In genomic region chr15:60575995-60576394, GRCh38 we compare ENCODE assay signal across 1 cellular context.
TF ChIP-seq lines count a peak whose summit lies in the region.

No MANE protein-coding gene starts in this region.

TF ChIP-seq in HepG2, 621 proteins besides CTCF, POLR2A, EP300 and RAD21 (continued from another document and continues in another):
- no peak for TF ChIP-seq ZNF362 (CRISPR knock-in tag; IDR thresholded peaks at IDR 0.05; ENCODE audit: borderline replicate concordance)
- TF ChIP-seq ATF4 (CRISPR knock-in tag; IDR thresholded peaks at IDR 0.05): peak in 1 of 2 experiments; percentile 32; a peak in 1 of 4 replicates
- TF ChIP-seq HNRNPL (IDR thresholded peaks at IDR 0.05; ENCODE audit: low read depth, low read length): no peak
- TF ChIP-seq ZNF780A (CRISPR knock-in tag; IDR thresholded peaks at IDR 0.05): no peak
- TF ChIP-seq ATF5 (CRISPR knock-in tag; IDR thresholded peaks at IDR 0.05; ENCODE audit: low read depth): no peak
- TF ChIP-seq ZBTB20 (CRISPR knock-in tag; IDR thresholded peaks at IDR 0.05; ENCODE audit: borderline replicate concordance, low read depth): no peak
- no peak for TF ChIP-seq ZNF275 (CRISPR knock-in tag; IDR thresholded peaks at IDR 0.05; ENCODE audit: borderline replicate concordance)
- TF ChIP-seq NR2C2 (CRISPR knock-in tag; IDR thresholded peaks at IDR 0.05; ENCODE audit: borderline replicate concordance): no peak; the same call in 1 of the 2 replicates
- TF ChIP-seq PRDM10 (CRISPR knock-in tag; IDR thresholded peaks at IDR 0.05; ENCODE audit: low read depth): no peak
- TF ChIP-seq KMT2B (CRISPR knock-in tag; IDR thresholded peaks at IDR 0.05): no peak; the same call in 1 of the 2 replicates
- no peak for TF ChIP-seq ZNF142 (CRISPR knock-in tag; IDR thresholded peaks at IDR 0.05)
- no peak for TF ChIP-seq FUBP1 (CRISPR knock-in tag; IDR thresholded peaks at IDR 0.05; ENCODE audit: borderline replicate concordance)
- TF ChIP-seq TMF1 (CRISPR knock-in tag; IDR thresholded peaks at IDR 0.05; ENCODE audit: low read depth): no peak
- TF ChIP-seq KDM6A (CRISPR knock-in tag; IDR thresholded peaks at IDR 0.05; ENCODE audit: low read depth): no peak
- TF ChIP-seq HNF1B (CRISPR knock-in tag; IDR thresholded peaks at IDR 0.05): peak; percentile 49; the same call in 1 of the 2 replicates
- TF ChIP-seq ZSCAN20 (CRISPR knock-in tag; IDR thresholded peaks at IDR 0.05; ENCODE audit: borderline replicate concordance): no peak
- no peak for TF ChIP-seq ZNF784 (CRISPR knock-in tag; IDR thresholded peaks at IDR 0.05; ENCODE audit: borderline replicate concordance)
- no peak for TF ChIP-seq ZNF432 (CRISPR knock-in tag; IDR thresholded peaks at IDR 0.05; ENCODE audit: borderline replicate concordance)
- TF ChIP-seq SOX5 (CRISPR knock-in tag; IDR thresholded peaks at IDR 0.05; ENCODE audit: borderline replicate concordance): no peak
- TF ChIP-seq ZNF451 (CRISPR knock-in tag; IDR thresholded peaks at IDR 0.05): no peak
- TF ChIP-seq ZNF549 (CRISPR knock-in tag; IDR thresholded peaks at IDR 0.05): no peak
- TF ChIP-seq AGO2 (optimal IDR thresholded peaks at IDR 0.05; ENCODE audit: low read depth, low read length): no peak
- TF ChIP-seq ZNF619 (CRISPR knock-in tag; IDR thresholded peaks at IDR 0.05): no peak
- no peak for TF ChIP-seq ZNF232 (CRISPR knock-in tag; IDR thresholded peaks at IDR 0.05; ENCODE audit: borderline replicate concordance)
- no peak for TF ChIP-seq HDAC2 (CRISPR knock-in tag; IDR thresholded peaks at IDR 0.05)
- TF ChIP-seq SYNCRIP (IDR thresholded peaks at IDR 0.05; ENCODE audit: insufficient read depth, low read depth, low read length): no peak
- no peak for TF ChIP-seq SETDB1 (CRISPR knock-in tag; IDR thresholded peaks at IDR 0.05; ENCODE audit: borderline replicate concordance)
- TF ChIP-seq AFF4 (CRISPR knock-in tag; IDR thresholded peaks at IDR 0.05): no peak
- 0 out of 2 replicates have a peak, but pooled peaks have one; percentile 7 for TF ChIP-seq PPARG (CRISPR knock-in tag; conservative IDR thresholded peaks at IDR 0.05)
- no peak for TF ChIP-seq ATF1 (CRISPR knock-in tag; IDR thresholded peaks at IDR 0.05)
- TF ChIP-seq ZSCAN21 (CRISPR knock-in tag; IDR thresholded peaks at IDR 0.05; ENCODE audit: borderline replicate concordance): no peak
- TF ChIP-seq PLSCR1 (CRISPR knock-in tag; IDR thresholded peaks at IDR 0.05; ENCODE audit: borderline replicate concordance): no peak
